Comparison of ENCODE assay signal across 10 cellular contexts in the genomic region with DNA sequence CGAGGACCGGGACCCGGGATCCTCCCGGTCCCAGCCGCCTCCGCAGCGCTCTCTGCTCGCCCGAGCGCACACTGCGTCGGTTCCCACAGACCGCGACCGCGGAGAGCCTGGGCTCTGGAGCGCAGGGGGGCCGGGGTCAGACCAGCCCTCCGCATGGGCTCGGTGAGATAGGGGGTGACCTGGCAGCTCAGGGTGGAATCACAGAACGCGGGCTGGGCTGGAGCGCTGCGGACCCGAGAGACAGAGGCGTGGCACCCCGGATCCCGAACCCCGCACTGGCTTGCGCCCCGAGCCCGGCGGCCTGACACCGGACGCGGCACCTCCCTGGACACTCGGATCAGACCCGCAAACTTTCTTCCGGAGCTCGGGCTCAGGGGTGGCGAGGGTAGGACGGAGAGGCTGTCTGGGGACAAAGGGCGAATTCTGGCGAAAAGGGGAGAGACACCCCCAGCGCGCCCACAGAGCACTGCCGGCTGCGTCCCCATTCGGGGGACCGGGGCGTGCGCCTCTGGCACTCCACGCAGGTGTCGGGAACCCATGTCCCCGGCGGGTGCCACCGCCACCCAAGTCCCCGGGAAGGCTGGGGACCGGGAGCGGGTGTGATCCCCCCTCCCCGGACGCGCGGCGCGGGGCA. TPM values are rescaled to one million over a fixed set of nuclear protein-coding genes. Genes with fewer than 3 reads are reported as not detected.
A peak's percentile ranks its signal among the peaks of the same experiment; 100 is the strongest.
DNase-seq lines count a peak whose midpoint lies in the region; ATAC-seq and TF ChIP-seq lines count a peak whose summit lies in the region.
"Had no signal": no experiment of that assay in that cellular context is flagged by ENCODE, and none has a peak within 500 bp of the region (broad histone marks: within the 10 kb centered on the region; RNA-seq: fewer than 3 reads in every experiment).

No MANE protein-coding gene starts in this region.

- H3K4me1 Mint-ChIP-seq in GM23338: peaks cover 17% of the 10 kb centered on the region
- H3K4me1 Mint-ChIP-seq in activated naive CD8-positive, alpha-beta T cell treated with anti-CD3 and anti-CD28 coated beads for 36 hours: peaks cover 15% of the 10 kb centered on the region
- no peaks in the 10 kb centered on the region for H3K4me1 Mint-ChIP-seq in activated T-helper 1 cell treated with anti-CD3 and anti-CD28 coated beads, Interleukin-12 subunit alpha, Interleukin-12 subunit beta, Interleukin-2, Interleukin-4 antibody, amounts not matched to agents 30 ng/mL and 10 ng/mL and 1 ng/mL, durations not matched to agents 14 hours and 24 hours and 36 hours (ENCODE audit: low read depth)

- peak overlapping the region; percentile 77 for H3K4me3 ChIP-seq in GM23338
- H3K4me3 ChIP-seq in iPS DF 6.9 (ENCODE audit: low read length): peak overlapping the region; percentile 69

- H3K27me3 Mint-ChIP-seq in GM23338 (ENCODE audit: insufficient read depth, low read depth, poor library complexity): peaks cover 41% of the 10 kb centered on the region
- peaks cover 45% of the 10 kb centered on the region for H3K27me3 Mint-ChIP-seq in activated naive CD8-positive, alpha-beta T cell treated with anti-CD3 and anti-CD28 coated beads for 36 hours
- H3K27me3 Mint-ChIP-seq in activated T-helper 1 cell treated with anti-CD3 and anti-CD28 coated beads, Interleukin-12 subunit alpha, Interleukin-12 subunit beta, Interleukin-2, Interleukin-4 antibody, amounts not matched to agents 30 ng/mL and 10 ng/mL and 1 ng/mL, durations not matched to agents 14 hours and 24 hours and 36 hours (ENCODE audit: insufficient read depth): peaks cover 50% of the 10 kb centered on the region

- no peak overlapping the region for H3K27ac Mint-ChIP-seq in GM23338
- H3K27ac Mint-ChIP-seq in activated naive CD8-positive, alpha-beta T cell treated with anti-CD3 and anti-CD28 coated beads for 36 hours: no peak overlapping the region
- H3K27ac Mint-ChIP-seq in activated T-helper 1 cell treated with anti-CD3 and anti-CD28 coated beads, Interleukin-12 subunit alpha, Interleukin-12 subunit beta, Interleukin-2, Interleukin-4 antibody, amounts not matched to agents 30 ng/mL and 10 ng/mL and 1 ng/mL, durations not matched to agents 14 hours and 24 hours and 36 hours: no peak overlapping the region
- H3K27ac Mint-ChIP-seq: IgD-negative memory B cell had no signal

- H3K4me3 Mint-ChIP-seq in GM23338: peak overlapping the region; percentile 72
- peak overlapping the region; percentile 59 for H3K4me3 Mint-ChIP-seq in activated naive CD8-positive, alpha-beta T cell treated with anti-CD3 and anti-CD28 coated beads for 36 hours
- H3K4me3 Mint-ChIP-seq in activated T-helper 1 cell treated with anti-CD3 and anti-CD28 coated beads, Interleukin-12 subunit alpha, Interleukin-12 subunit beta, Interleukin-2, Interleukin-4 antibody, amounts not matched to agents 30 ng/mL and 10 ng/mL and 1 ng/mL, durations not matched to agents 14 hours and 24 hours and 36 hours: no peak overlapping the region

- H3F3A ChIP-seq in GM23338 (replicated peaks; ENCODE audit: low read depth): no peaks in the 10 kb centered on the region

- ATAC-seq in GM23338 (peak; percentile 71), sciatic nerve (peak; percentile 56), HG02870 (IDR thresholded peaks at IDR 0.05; ENCODE audit: unreplicated experiment) (no peak), HG02623 (IDR thresholded peaks at IDR 0.05; ENCODE audit: unreplicated experiment) (no peak)

- H3K9me2 ChIP-seq in GM23338 (ENCODE audit: insufficient read depth): no peaks in the 10 kb centered on the region

- H3K4me1 ChIP-seq in GM23338 (ENCODE audit: insufficient read depth): peaks cover 5% of the 10 kb centered on the region
- 0 out of 2 replicates have a peak, but pooled peaks cover 1% of the 10 kb centered on the region for H3K4me1 ChIP-seq in iPS DF 6.9 (ENCODE audit: control insufficient read depth, insufficient read depth, low read length)

- peak overlapping the region; percentile 96 for H2AFZ ChIP-seq in GM23338

- H3K27me3 ChIP-seq in GM23338 (ENCODE audit: insufficient read depth) (peaks cover 60% of the 10 kb centered on the region), iPS DF 6.9 (ENCODE audit: control insufficient read depth, insufficient read depth, low read length) (peaks cover 24% of the 10 kb centered on the region)

- no peaks in the 10 kb centered on the region for H4K20me1 ChIP-seq in GM23338 (replicated peaks; ENCODE audit: insufficient read depth)

- no peak for TF ChIP-seq CTCF in GM23338 (conservative IDR thresholded peaks at IDR 0.05; ENCODE audit: low read depth in 2 of 2)

- peak; percentile 54 for DNase-seq in GM23338 (ENCODE audit: low spot score)
- DNase-seq in activated naive CD8-positive, alpha-beta T cell treated with anti-CD3 and anti-CD28 coated beads for 36 hours: peak; percentile 13
- DNase-seq in iPS DF 6.9 (ENCODE audit: low read depth, low spot score): no peak
- DNase-seq in sciatic nerve (ENCODE audit: low spot score): no peak
- no peak for DNase-seq in ACHN
- DNase-seq in activated T-helper 1 cell treated with anti-CD3 and anti-CD28 coated beads, Interleukin-12 subunit alpha, Interleukin-12 subunit beta, Interleukin-2, Interleukin-4 antibody, amounts not matched to agents 30 ng/mL and 10 ng/mL and 1 ng/mL, durations not matched to agents 14 hours and 24 hours and 36 hours (ENCODE audit: low spot score): no peak
- DNase-seq: activated naive CD4-positive, alpha-beta T cell treated with Interleukin-2 at 50 U/mL for 16 hours had no signal

- WGBS in iPS DF 6.9 (ENCODE audit: insufficient coverage, insufficient read length): no CpG with 5 or more reads among the region's 66 CpGs

- H3K36me3 Mint-ChIP-seq in GM23338 (ENCODE audit: low read depth): no peaks in the 10 kb centered on the region
- H3K36me3 Mint-ChIP-seq in activated naive CD8-positive, alpha-beta T cell treated with anti-CD3 and anti-CD28 coated beads for 36 hours: no peaks in the 10 kb centered on the region
- H3K36me3 Mint-ChIP-seq in activated T-helper 1 cell treated with anti-CD3 and anti-CD28 coated beads, Interleukin-12 subunit alpha, Interleukin-12 subunit beta, Interleukin-2, Interleukin-4 antibody, amounts not matched to agents 30 ng/mL and 10 ng/mL and 1 ng/mL, durations not matched to agents 14 hours and 24 hours and 36 hours (ENCODE audit: low read depth): no peaks in the 10 kb centered on the region
- H3K36me3 Mint-ChIP-seq: IgD-negative memory B cell had no signal

- H3K4me2 ChIP-seq in GM23338: peak overlapping the region; percentile 92

- H3K27ac ChIP-seq in GM23338 (ENCODE audit: low read depth) (no peak overlapping the region), iPS DF 6.9 (ENCODE audit: low read length) (no peak overlapping the region)

- in situ Hi-C loops in ACHN (cut with HindIII; ENCODE audit: low pct_ligation_motif_present, low pct_unique_long_range_greater_than_20kb, low sequenced_read_pairs): no loop called here

- intact Hi-C loops in sciatic nerve (cut with DNase I): no loop called here
- intact Hi-C loops in activated T-helper 1 cell treated with anti-CD3 and anti-CD28 coated beads, Interleukin-12 subunit alpha, Interleukin-12 subunit beta, Interleukin-2, Interleukin-4 antibody, amounts not matched to agents 30 ng/mL and 10 ng/mL and 1 ng/mL, durations not matched to agents 14 hours and 24 hours and 36 hours (cut with micrococcal nuclease): loop anchor here (5.0 kb wide), 1 partner anchor 81 kb away; no protein-coding TSS in a partner anchor

- H3K79me2 ChIP-seq in GM23338 (replicated peaks; ENCODE audit: insufficient read depth): no peaks in the 10 kb centered on the region

- H3K36me3 ChIP-seq in GM23338 (ENCODE audit: insufficient read depth): no peaks in the 10 kb centered on the region
- no peaks in the 10 kb centered on the region; the same call in 1 of the 2 replicates for H3K36me3 ChIP-seq in iPS DF 6.9 (ENCODE audit: control insufficient read depth, insufficient read depth, low read length)

- no peaks in the 10 kb centered on the region for H3K9me3 Mint-ChIP-seq in GM23338
- no peaks in the 10 kb centered on the region for H3K9me3 Mint-ChIP-seq in activated naive CD8-positive, alpha-beta T cell treated with anti-CD3 and anti-CD28 coated beads for 36 hours
- H3K9me3 Mint-ChIP-seq in activated T-helper 1 cell treated with anti-CD3 and anti-CD28 coated beads, Interleukin-12 subunit alpha, Interleukin-12 subunit beta, Interleukin-2, Interleukin-4 antibody, amounts not matched to agents 30 ng/mL and 10 ng/mL and 1 ng/mL, durations not matched to agents 14 hours and 24 hours and 36 hours: no peaks in the 10 kb centered on the region
- H3K9me3 Mint-ChIP-seq: IgD-negative memory B cell had no signal

- H3K9me3 ChIP-seq in iPS DF 6.9 (ENCODE audit: control insufficient read depth, insufficient read depth, low read length): no peaks in the 10 kb centered on the region

TF ChIP-seq in GM23338, 12 proteins besides CTCF, POLR2A, EP300 and RAD21:
- TF ChIP-seq STAT1 (IDR thresholded peaks at IDR 0.05; ENCODE audit: unreplicated experiment) (no peak), CREB1 (CRISPR knock-in tag; IDR thresholded peaks at IDR 0.05; ENCODE audit: low read depth) (no peak), ZNF114 (CRISPR knock-in tag; IDR thresholded peaks at IDR 0.05) (no peak), POLR2AphosphoS5 (IDR thresholded peaks at IDR 0.05; ENCODE audit: low read depth) (no peak), ZNF331 (CRISPR knock-in tag; IDR thresholded peaks at IDR 0.05; ENCODE audit: low read depth) (no peak), EZH2phosphoT487 (IDR thresholded peaks at IDR 0.05; ENCODE audit: unreplicated experiment) (no peak), EZH2 (IDR thresholded peaks at IDR 0.05; ENCODE audit: low read depth, unreplicated experiment) (peak; percentile 72)

RNA-seq across cellular contexts. Expression of gene DIPK1C, which starts 0.6 kb away (rescaled TPM):
- total RNA-seq in GM23338 (2014; rRNA removed; shearing (Covaris generic)): 0.07 TPM in 1 of 2 replicates, not detected in the other
- polyA plus RNA-seq in GM23338 (2016; fragmentation: Nextera tagmentation; extraction: Ambion mirVana): not detected in 2 replicates
- total RNA-seq in activated naive CD8-positive, alpha-beta T cell treated with anti-CD3 and anti-CD28 coated beads for 36 hours: not detected
- total RNA-seq in sciatic nerve: 1.4 TPM
- total RNA-seq in activated T-helper 1 cell treated with anti-CD3 and anti-CD28 coated beads, Interleukin-12 subunit alpha, Interleukin-12 subunit beta, Interleukin-2, Interleukin-4 antibody, amounts not matched to agents 30 ng/mL and 10 ng/mL and 1 ng/mL, durations not matched to agents 14 hours and 24 hours and 36 hours: not detected in 2 replicates
- polyA plus RNA-seq: IgD-negative memory B cell had no signal

RNA-seq across cellular contexts. Expression of gene CNDP2, which starts 39.6 kb away (rescaled TPM):
- total RNA-seq in GM23338 (2014; rRNA removed; shearing (Covaris generic)): 172 and 175 TPM in 2 replicates
- polyA plus RNA-seq in GM23338 (2016; fragmentation: Nextera tagmentation; extraction: Ambion mirVana): 116 and 117 TPM in 2 replicates
- total RNA-seq in activated naive CD8-positive, alpha-beta T cell treated with anti-CD3 and anti-CD28 coated beads for 36 hours: 100 to 1,000 TPM; 201 to 207 TPM
- 162 TPM for total RNA-seq in sciatic nerve
- 159 and 164 TPM in 2 replicates for total RNA-seq in activated T-helper 1 cell treated with anti-CD3 and anti-CD28 coated beads, Interleukin-12 subunit alpha, Interleukin-12 subunit beta, Interleukin-2, Interleukin-4 antibody, amounts not matched to agents 30 ng/mL and 10 ng/mL and 1 ng/mL, durations not matched to agents 14 hours and 24 hours and 36 hours

Comparison
In these comparisons a context has a peak if more than half of its experiments do, and no peak if none do; other contexts are left out.
1. ATAC-seq: peak in GM23338 (single experiment) and sciatic nerve (single experiment); none in HG02870 (single experiment) and HG02623 (single experiment).
2. DNase-seq: peak in GM23338 (single experiment) and activated naive CD8-positive, alpha-beta T cell treated with anti-CD3 and anti-CD28 coated beads for 36 hours (single experiment); none in iPS DF 6.9 (single experiment), sciatic nerve (single experiment), ACHN (single experiment) and activated T-helper 1 cell treated with anti-CD3 and anti-CD28 coated beads, Interleukin-12 subunit alpha, Interleukin-12 subunit beta, Interleukin-2, Interleukin-4 antibody, amounts not matched to agents 30 ng/mL and 10 ng/mL and 1 ng/mL, durations not matched to agents 14 hours and 24 hours and 36 hours (single experiment).